1 cellular context compared by ENCODE assay signal in genomic region chr3:108091498-108092259, GRCh38.
TF ChIP-seq lines count a peak whose summit lies in the region.

No MANE protein-coding gene starts in this region.

TF ChIP-seq in HepG2, 621 proteins besides CTCF, POLR2A, EP300 and RAD21 (continued from another document):
- peak; percentile 92 for TF ChIP-seq ZBTB33 (CRISPR knock-in tag; IDR thresholded peaks at IDR 0.05)
- TF ChIP-seq HDAC1 (CRISPR knock-in tag; IDR thresholded peaks at IDR 0.05) = no peak
- TF ChIP-seq NR2F1 (CRISPR knock-in tag; IDR thresholded peaks at IDR 0.05) = no peak
- TF ChIP-seq ZBTB38 (CRISPR knock-in tag; IDR thresholded peaks at IDR 0.05) = 0 out of 2 replicates have a peak, but pooled peaks have one; percentile 37
- TF ChIP-seq HIVEP1 (CRISPR knock-in tag; IDR thresholded peaks at IDR 0.05) = 0 out of 2 replicates have a peak, but pooled peaks have one; percentile 27
- 0 out of 2 replicates have a peak, but pooled peaks have one; percentile 11 for TF ChIP-seq POGK (CRISPR knock-in tag; conservative IDR thresholded peaks at IDR 0.05)
- peak; percentile 29; the same call in 1 of the 2 replicates for TF ChIP-seq POGZ (CRISPR knock-in tag; IDR thresholded peaks at IDR 0.05)
